Comparison of ENCODE assay signal across 20 cellular contexts in the genomic region with DNA sequence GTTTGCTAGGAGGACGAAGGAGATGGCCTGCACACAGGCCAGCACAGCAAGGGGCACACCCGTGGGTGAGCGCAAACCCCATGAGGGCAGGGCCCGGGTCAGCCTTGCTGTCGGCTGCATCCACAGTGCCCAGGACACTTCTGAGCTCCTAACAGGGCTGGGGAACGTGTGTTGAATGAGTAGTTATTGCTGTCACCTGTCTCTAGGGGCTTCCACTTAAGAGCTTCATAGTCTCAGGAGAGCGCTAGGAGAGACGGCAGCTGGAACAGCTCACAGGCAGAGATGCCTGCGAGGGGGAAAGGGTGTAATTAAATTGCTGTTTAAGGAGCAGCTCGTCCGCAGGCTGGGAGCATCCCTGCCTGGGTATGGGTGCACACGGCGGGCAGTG.
DNase-seq lines count a peak whose midpoint lies in the region; ATAC-seq and TF ChIP-seq lines count a peak whose summit lies in the region.
"Had no signal": no experiment of that assay in that cellular context is flagged by ENCODE, and none has a peak within 500 bp of the region (broad histone marks: within the 10 kb centered on the region; RNA-seq: fewer than 3 reads in every experiment).

No MANE protein-coding gene starts in this region.

- H3K9me3 Mint-ChIP-seq in mesothelial cell of epicardium: no peaks in the 10 kb centered on the region
- H3K9me3 Mint-ChIP-seq in glutamatergic neuron (ENCODE audit: unreplicated experiment): peaks cover 6% of the 10 kb centered on the region

- TF ChIP-seq POLR2A in suprapubic skin (IDR thresholded peaks at IDR 0.05): no peak

- H3K27me3 Mint-ChIP-seq in mesothelial cell of epicardium (ENCODE audit: low read depth) (peaks cover 12% of the 10 kb centered on the region), glutamatergic neuron (ENCODE audit: unreplicated experiment) (peaks cover 5% of the 10 kb centered on the region)

- H3K4me3 ChIP-seq in BLaER1 (no peak overlapping the region), Panc1 (ENCODE audit: low read depth in 2 of 2, low read length in 2 of 2) (no peak overlapping the region), suprapubic skin (no peak overlapping the region)
- H3K4me3 ChIP-seq: SK-N-MC, testis had no signal

- H3K4me2 ChIP-seq in BLaER1: peak overlapping the region; percentile 79

- in situ Hi-C loops in Panc1 (cut with HindIII; ENCODE audit: low pct_unique_long_range_greater_than_20kb, low sequenced_read_pairs): no loop called here

- TF ChIP-seq CTCF in Panc1 (IDR thresholded peaks at IDR 0.05) (no peak), mesothelial cell of epicardium (IDR thresholded peaks at IDR 0.05; ENCODE audit: unreplicated experiment) (no peak), suprapubic skin (IDR thresholded peaks at IDR 0.05) (no peak), RWPE1 (conservative IDR thresholded peaks at IDR 0.05; ENCODE audit: low read depth) (no peak), glutamatergic neuron (IDR thresholded peaks at IDR 0.05; ENCODE audit: partially characterized antibody, unreplicated experiment) (no peak)

- CTCF ChIA-PET in Panc1 (lab: Charles Lee): no interaction called here
- CTCF ChIA-PET in RWPE1 (lab: Yijun Ruan, JAX): interaction anchor here (0.6 kb wide), 1 partner anchor 164 kb away, joined by 3 read pairs; no protein-coding TSS in a partner anchor

- H3K27me3 ChIP-seq in BLaER1 (no peaks in the 10 kb centered on the region), Panc1 (ENCODE audit: control insufficient read depth, insufficient read depth, low read length) (no peaks in the 10 kb centered on the region; the same call in 1 of the 2 replicates), suprapubic skin (peaks cover 4% of the 10 kb centered on the region)
- H3K27me3 ChIP-seq: testis had no signal

- POLR2A ChIA-PET in Panc1 (lab: Charles Lee): no interaction called here
- POLR2A ChIA-PET in RWPE1 (lab: Yijun Ruan, JAX; ENCODE audit: low non-redundant PET): interaction anchor here (0.6 kb wide), 1 partner anchor 11 kb away, joined by 3 read pairs; no protein-coding TSS in a partner anchor

- H3K4me3 Mint-ChIP-seq in mesothelial cell of epicardium (no peak overlapping the region), glutamatergic neuron (ENCODE audit: unreplicated experiment) (no peak overlapping the region)
- H3K4me3 Mint-ChIP-seq: activated CD4-positive, alpha-beta T cell treated with anti-CD3 and anti-CD28 coated beads for 36 hours; activated CD8-positive, alpha-beta memory T cell treated with anti-CD3 and anti-CD28 coated beads, Interleukin-2, amount 10 ng/mL, durations not matched to agents 7 days and 5 days had no signal

- TF ChIP-seq EP300 in suprapubic skin (IDR thresholded peaks at IDR 0.05): no peak

- intact Hi-C loops in Panc1 (cut with micrococcal nuclease; ENCODE audit: unreplicated experiment): no loop called here

- H3K27ac Mint-ChIP-seq in mesothelial cell of epicardium: peak overlapping the region; percentile 45
- no peak overlapping the region for H3K27ac Mint-ChIP-seq in glutamatergic neuron (ENCODE audit: unreplicated experiment)
- H3K27ac Mint-ChIP-seq: activated CD4-positive, alpha-beta T cell treated with anti-CD3 and anti-CD28 coated beads for 36 hours; activated CD8-positive, alpha-beta memory T cell treated with anti-CD3 and anti-CD28 coated beads, Interleukin-2, amount 10 ng/mL, durations not matched to agents 7 days and 5 days had no signal

- H3K36me3 ChIP-seq in BLaER1: no peaks in the 10 kb centered on the region
- no peaks in the 10 kb centered on the region for H3K36me3 ChIP-seq in Panc1 (ENCODE audit: control insufficient read depth, insufficient read depth, low read length)
- H3K36me3 ChIP-seq in suprapubic skin: no peaks in the 10 kb centered on the region

- peaks cover 37% of the 10 kb centered on the region for H3K4me1 ChIP-seq in BLaER1
- H3K4me1 ChIP-seq in Panc1 (ENCODE audit: control insufficient read depth, insufficient read depth, low read length): no peaks in the 10 kb centered on the region
- peaks cover 3% of the 10 kb centered on the region for H3K4me1 ChIP-seq in suprapubic skin
- H3K4me1 ChIP-seq: Caco-2 had no signal

- no TSS peak for BruUV-seq in Panc1 (replicated peaks; lab: Mats Ljungman, UMichigan)

- 83% methylated on average over 13 of the region's 13 CpGs for WGBS in suprapubic skin

- H3K4me1 Mint-ChIP-seq in mesothelial cell of epicardium (peaks cover 17% of the 10 kb centered on the region), glutamatergic neuron (ENCODE audit: low read depth, unreplicated experiment) (peaks cover 6% of the 10 kb centered on the region)
- H3K4me1 Mint-ChIP-seq: activated CD4-positive, alpha-beta T cell treated with anti-CD3 and anti-CD28 coated beads for 36 hours; activated CD8-positive, alpha-beta memory T cell treated with anti-CD3 and anti-CD28 coated beads, Interleukin-2, amount 10 ng/mL, durations not matched to agents 7 days and 5 days had no signal

- H3K9me3 ChIP-seq in BLaER1 (no peaks in the 10 kb centered on the region), Panc1 (ENCODE audit: control insufficient read depth, insufficient read depth, low read depth, low read length) (no peaks in the 10 kb centered on the region), suprapubic skin (no peaks in the 10 kb centered on the region)
- H3K9me3 ChIP-seq: Caco-2, testis had no signal

- H3K36me3 Mint-ChIP-seq in mesothelial cell of epicardium: no peaks in the 10 kb centered on the region
- H3K36me3 Mint-ChIP-seq in glutamatergic neuron (ENCODE audit: unreplicated experiment): peaks cover 4% of the 10 kb centered on the region
- H3K36me3 Mint-ChIP-seq: activated CD8-positive, alpha-beta memory T cell treated with anti-CD3 and anti-CD28 coated beads, Interleukin-2, amount 10 ng/mL, durations not matched to agents 7 days and 5 days had no signal

- DNase-seq in NCI-H1417 (lab: John Stamatoyannopoulos, UW) (peak in 2 of 3 experiments; percentile 58 to 65), Panc1 (ENCODE audit: low read depth, low spot score) (no peak), mesothelial cell of epicardium (ENCODE audit: low spot score in 2 of 2, unreplicated experiment in 2 of 2) (no peak), suprapubic skin (ENCODE audit: low spot score in 2 of 2) (no peak), RWPE1 (ENCODE audit: low spot score) (no peak), NOMO-1 treated with dmso at 0.1 percent for 144 hours (lab: John Stamatoyannopoulos, UW; ENCODE audit: unreplicated experiment) (no peak), glutamatergic neuron (no peak)
- DNase-seq: activated CD4-positive, alpha-beta T cell treated with anti-CD3 and anti-CD28 coated beads for 36 hours; activated CD8-positive, alpha-beta memory T cell treated with anti-CD3 and anti-CD28 coated beads, Interleukin-2, amount 10 ng/mL, durations not matched to agents 7 days and 5 days; activated naive CD4-positive, alpha-beta T cell; anterior cingulate cortex; Caco-2; left cardiac atrium; NCI-H2029 treated with DMSO at 0.1 percent for 48 hours; small intestine; stimulated activated CD4-positive, alpha-beta T cell treated with anti-CD3 and anti-CD28 coated beads, Interleukin-4, amount 100 ng/mL, for 4 hours; stimulated activated CD8-positive, alpha-beta memory T cell treated with anti-CD3 and anti-CD28 coated beads, Interleukin-4, amount 100 ng/mL, for 48 hours; testis had no signal

- peak overlapping the region; percentile 60; the same call in 1 of the 2 replicates for H3K27ac ChIP-seq in BLaER1
- no peak overlapping the region for H3K27ac ChIP-seq in Panc1 (ENCODE audit: low read length)
- H3K27ac ChIP-seq in suprapubic skin: no peak overlapping the region
- no peak overlapping the region for H3K27ac ChIP-seq in RWPE1
- H3K27ac ChIP-seq: SK-N-MC, testis had no signal

- H4K20me1 ChIP-seq in BLaER1: no peaks in the 10 kb centered on the region

- ATAC-seq in Panc1: 0 out of 2 replicates have a peak, but pooled peaks have one; percentile 38
- ATAC-seq: activated CD4-positive, alpha-beta T cell treated with anti-CD3 and anti-CD28 coated beads for 36 hours; activated CD8-positive, alpha-beta memory T cell treated with anti-CD3 and anti-CD28 coated beads, Interleukin-2, amount 10 ng/mL, durations not matched to agents 7 days and 5 days had no signal

- no peak overlapping the region for H3K9ac ChIP-seq in BLaER1

Comparison
In these comparisons a context has a peak if more than half of its experiments do, and no peak if none do; other contexts are left out.
1. DNase-seq: peak in NCI-H1417 (2 of 3); none in Panc1 (single experiment), mesothelial cell of epicardium (0 of 2), suprapubic skin (0 of 2), RWPE1 (single experiment), NOMO-1 treated with dmso at 0.1 percent for 144 hours (single experiment) and glutamatergic neuron (single experiment).